ENCODE assay signal across 11 cellular contexts in the genomic region with DNA sequence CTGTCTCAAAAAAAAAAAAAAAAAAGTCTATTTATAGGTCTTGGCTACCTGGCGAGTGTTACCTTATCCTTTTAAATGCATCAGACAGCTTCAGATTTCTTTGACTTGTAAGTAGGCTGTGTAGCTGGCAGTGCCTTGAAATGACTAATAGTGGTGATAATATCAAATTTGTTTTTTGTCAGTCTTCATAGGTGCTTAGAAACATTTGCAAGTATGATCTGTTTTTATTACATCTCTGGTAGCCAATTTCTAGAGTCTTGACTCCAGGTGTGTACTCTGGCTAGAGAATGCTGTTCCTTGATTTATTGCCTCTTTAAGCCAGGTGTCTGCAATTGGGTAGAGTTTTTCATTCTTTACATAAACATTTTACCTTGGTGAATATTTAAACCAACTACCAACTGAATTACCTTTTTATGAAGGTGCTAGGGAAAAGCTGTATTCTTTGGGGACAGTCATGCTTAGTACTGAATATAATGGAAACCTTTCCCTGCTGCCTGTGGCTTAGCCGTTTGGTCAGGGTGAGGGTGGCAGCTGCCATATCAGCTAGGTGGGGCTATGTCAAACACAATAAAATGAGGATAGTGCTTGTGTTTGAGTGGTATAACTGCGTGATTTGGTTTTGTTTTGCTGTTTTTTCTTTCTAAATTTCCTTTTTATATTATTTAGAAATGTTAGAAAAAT. TPM values are rescaled to one million over a fixed set of nuclear protein-coding genes. Genes with fewer than 3 reads are reported as not detected.
DNase-seq lines count a peak whose midpoint lies in the region; ATAC-seq and TF ChIP-seq lines count a peak whose summit lies in the region.
"Had no signal": no experiment of that assay in that cellular context is flagged by ENCODE, and none has a peak within 500 bp of the region (broad histone marks: within the 10 kb centered on the region; RNA-seq: fewer than 3 reads in every experiment).

No MANE protein-coding gene starts in this region.

- POLR2A ChIA-PET in Panc1 (lab: Charles Lee): interaction anchor here (0.6 to 0.7 kb wide), 2 partner anchors 99 to 316 kb away, joined by 5 to 8 read pairs; no protein-coding TSS in a partner anchor

- no peaks in the 10 kb centered on the region for H3K36me3 ChIP-seq in Panc1 (ENCODE audit: control insufficient read depth, insufficient read depth, low read length)
- H3K36me3 ChIP-seq in H7 (replicated peaks; ENCODE audit: control insufficient read depth, insufficient read depth, low read length): no peaks in the 10 kb centered on the region
- H3K36me3 ChIP-seq: lower lobe of right lung had no signal

- peaks cover 7% of the 10 kb centered on the region for H3K4me1 Mint-ChIP-seq in mesothelial cell of epicardium

- peak overlapping the region; percentile 75 for H3K27ac ChIP-seq in Panc1 (ENCODE audit: low read length)
- H3K27ac ChIP-seq: lower lobe of right lung had no signal

- H3K27me3 ChIP-seq in Panc1 (ENCODE audit: control insufficient read depth, insufficient read depth, low read length) (no peaks in the 10 kb centered on the region), H7 (ENCODE audit: control insufficient read depth, insufficient read depth, low read length) (no peaks in the 10 kb centered on the region)

- H3K27me3 Mint-ChIP-seq in mesothelial cell of epicardium (ENCODE audit: low read depth): no peaks in the 10 kb centered on the region
- H3K27me3 Mint-ChIP-seq: CD4-positive, alpha-beta memory T cell had no signal

- DNase-seq in COLO668 (lab: John Stamatoyannopoulos, UW; ENCODE audit: unreplicated experiment) (peak; percentile 62), NCI-H1417 (lab: John Stamatoyannopoulos, UW) (peak; percentile 79 to 94 (median 93)), Panc1 (ENCODE audit: low read depth, low spot score) (no peak), mesothelial cell of epicardium (ENCODE audit: low spot score in 2 of 2, unreplicated experiment in 2 of 2) (no peak), H7 (no peak), cerebellar cortex (ENCODE audit: low spot score) (no peak)
- DNase-seq: CD4-positive, alpha-beta memory T cell; lower lobe of right lung; right cardiac atrium had no signal

- no peaks in the 10 kb centered on the region for H3K36me3 Mint-ChIP-seq in mesothelial cell of epicardium

- no peak for TF ChIP-seq CTCF in Panc1 (IDR thresholded peaks at IDR 0.05)
- no peak for TF ChIP-seq CTCF in mesothelial cell of epicardium (IDR thresholded peaks at IDR 0.05; ENCODE audit: unreplicated experiment)

- ATAC-seq in Panc1 (0 out of 2 replicates have a peak, but pooled peaks have one; percentile 43), HG03139 (IDR thresholded peaks at IDR 0.05; ENCODE audit: unreplicated experiment) (no peak), HG02840 (IDR thresholded peaks at IDR 0.05; ENCODE audit: low FRiP score, unreplicated experiment) (no peak)
- ATAC-seq: right cardiac atrium had no signal

- CTCF ChIA-PET in Panc1 (lab: Charles Lee): interaction anchor here (0.7 to 0.9 kb wide), 2 partner anchors 11 to 13 kb away, joined by 3 read pairs; no protein-coding TSS in a partner anchor

- H3K27ac Mint-ChIP-seq in mesothelial cell of epicardium: peak overlapping the region; percentile 16

- H3K4me1 ChIP-seq in Panc1 (ENCODE audit: control insufficient read depth, insufficient read depth, low read length): peaks cover 63% of the 10 kb centered on the region

- H3K9me3 Mint-ChIP-seq in mesothelial cell of epicardium: no peaks in the 10 kb centered on the region
- H3K9me3 Mint-ChIP-seq: CD4-positive, alpha-beta memory T cell had no signal

- no peaks in the 10 kb centered on the region for H3K9me3 ChIP-seq in Panc1 (ENCODE audit: control insufficient read depth, insufficient read depth, low read depth, low read length)
- H3K9me3 ChIP-seq: lower lobe of right lung had no signal

- in situ Hi-C loops in Panc1 (cut with HindIII; ENCODE audit: low pct_unique_long_range_greater_than_20kb, low sequenced_read_pairs): no loop called here

- intact Hi-C loops in Panc1 (cut with micrococcal nuclease; ENCODE audit: unreplicated experiment): no loop called here

- H3K4me3 Mint-ChIP-seq in mesothelial cell of epicardium: no peak overlapping the region
- H3K4me3 Mint-ChIP-seq: CD4-positive, alpha-beta memory T cell had no signal

- no TSS peak for BruUV-seq in Panc1 (replicated peaks; lab: Mats Ljungman, UMichigan)

- H3K4me3 ChIP-seq in Panc1 (ENCODE audit: low read depth in 2 of 2, low read length in 2 of 2) (no peak overlapping the region), H7 (ENCODE audit: insufficient read depth, low read depth, low read length) (no peak overlapping the region)
- H3K4me3 ChIP-seq: lower lobe of right lung had no signal

RNA-seq across cellular contexts. Expression of a gene that starts 32.7 kb away (rescaled TPM):
- total RNA-seq in Panc1 (2021; ENCODE audit: unreplicated experiment): 124 TPM
- polyA plus RNA-seq in Panc1 (2012; ENCODE audit: insufficient read length): 115 TPM
- 65.3 to 67.3 TPM (median 65.7 TPM) in 3 replicates for total RNA-seq in mesothelial cell of epicardium
- total RNA-seq in H7 (2014; rRNA removed; shearing (Covaris generic)): 29.7 and 49.8 TPM in 2 replicates

Comparison
In these comparisons a context has a peak if more than half of its experiments do, and no peak if none do; other contexts are left out.
1. DNase-seq: peak in COLO668 (single experiment) and NCI-H1417 (3 of 3); none in Panc1 (single experiment), mesothelial cell of epicardium (0 of 2), H7 (single experiment) and cerebellar cortex (single experiment).